ENCODE assay signal across 15 cellular contexts in genomic region chr18:73446502-73446901, GRCh38.
"Had no signal": no experiment of that assay in that cellular context is flagged by ENCODE, and none has a peak within 500 bp of the region (broad histone marks: within the 10 kb centered on the region; RNA-seq: fewer than 3 reads in every experiment).

No MANE protein-coding gene starts in this region.

- DNase-seq: colonic mucosa; dorsolateral prefrontal cortex; effector CD8-positive, alpha-beta T cell; glutamatergic neuron; islet precursor cell; natural killer cell; pancreas; right cardiac atrium; small intestine; stimulated activated CD4-positive, alpha-beta T cell treated with anti-CD3 and anti-CD28 coated beads, Interleukin-2, amount 100 ng/mL, for 48 hours; stimulated activated naive CD4-positive, alpha-beta T cell treated with Interleukin-2 at 50 U/mL for 16 hours; trophoblast cell had no signal

- H3K27me3 ChIP-seq: colonic mucosa, dorsolateral prefrontal cortex, gastroesophageal sphincter, pancreas had no signal

- H3K27ac ChIP-seq: colonic mucosa, dorsolateral prefrontal cortex, gastroesophageal sphincter, pancreas had no signal

- H3K9me3 ChIP-seq: colonic mucosa, pancreas had no signal

- H3K4me3 ChIP-seq: colonic mucosa, dorsolateral prefrontal cortex, gastroesophageal sphincter, pancreas had no signal

- H3K36me3 ChIP-seq: colonic mucosa, gastroesophageal sphincter, pancreas had no signal

- ATAC-seq: esophagus mucosa, gastroesophageal sphincter, left lobe of liver, natural killer cell, pancreas, right cardiac atrium had no signal

- H3K4me1 ChIP-seq: colonic mucosa, gastroesophageal sphincter, pancreas had no signal
